In the genomic region with DNA sequence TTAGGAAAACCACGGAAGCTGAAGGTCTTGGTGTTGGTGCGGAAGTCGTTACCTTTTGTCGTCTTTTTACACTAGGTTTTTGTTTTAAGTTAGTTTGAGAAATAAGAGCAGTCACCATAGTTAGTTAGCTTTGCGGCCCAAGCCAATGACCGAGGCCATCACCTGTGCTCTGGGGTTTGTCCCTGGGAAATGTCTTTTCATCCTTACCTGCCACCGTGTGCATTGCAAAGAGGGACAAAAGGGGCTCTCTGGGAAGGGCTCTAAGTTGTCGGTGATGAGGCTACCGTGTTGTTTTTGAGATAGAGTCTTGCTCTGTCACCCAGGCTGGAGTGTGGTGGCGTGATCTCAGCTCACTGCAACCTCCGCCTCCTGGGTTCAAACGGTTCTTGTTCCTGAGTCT, we compare ENCODE assay signal across 14 cellular contexts. TPM values are rescaled to one million over a fixed set of nuclear protein-coding genes. Genes with fewer than 3 reads are reported as not detected.
A peak's percentile ranks its signal among the peaks of the same experiment; 100 is the strongest.
DNase-seq lines count a peak whose midpoint lies in the region; ATAC-seq, FAIRE-seq and TF ChIP-seq lines count a peak whose summit lies in the region.
"Had no signal": no experiment of that assay in that cellular context is flagged by ENCODE, and none has a peak within 500 bp of the region (broad histone marks: within the 10 kb centered on the region; RNA-seq: fewer than 3 reads in every experiment).

No MANE protein-coding gene starts in this region.

- WGBS in sigmoid colon, 2 donors = 97 to 98% methylated on average over 12 of the region's 12 CpGs

- H3K9ac ChIP-seq in HCT116 (ENCODE audit: low read length) (no peak overlapping the region), endothelial cell of umbilical vein (replicated peaks; ENCODE audit: extremely low read depth, insufficient read depth, low read length) (no peak overlapping the region)
- H3K9ac ChIP-seq: BLaER1 had no signal

- no peak for TF ChIP-seq CTCF in activated CD8-positive, alpha-beta T cell treated with anti-CD3 and anti-CD28 coated beads for 36 hours (IDR thresholded peaks at IDR 0.05)
- no peak for TF ChIP-seq CTCF in HCT116 (IDR thresholded peaks at IDR 0.05 in 2 of 3, conservative IDR thresholded peaks at IDR 0.05 in 1 of 3; ENCODE audit: borderline replicate concordance in 1 of 3, insufficient read depth in 1 of 3, low read depth in 2 of 3, low read length in 2 of 3)
- no peak for TF ChIP-seq CTCF in endothelial cell of umbilical vein (IDR thresholded peaks at IDR 0.05; ENCODE audit: extremely low read depth in 1 of 2, insufficient read depth in 1 of 2, low read depth in 1 of 2, low read length in 2 of 2)
- TF ChIP-seq CTCF in sigmoid colon (IDR thresholded peaks at IDR 0.05) = no peak

- no peak overlapping the region for H3K4me3 ChIP-seq in HCT116 (replicated peaks in 1 of 2; ENCODE audit: low read depth in 1 of 2, low read length in 2 of 2)
- no peak overlapping the region for H3K4me3 ChIP-seq in endothelial cell of umbilical vein (replicated peaks in 1 of 3; ENCODE audit: insufficient read depth in 1 of 3, low read depth in 1 of 3, low read length in 3 of 3)
- no peak overlapping the region for H3K4me3 ChIP-seq in sigmoid colon
- no peak overlapping the region for H3K4me3 ChIP-seq in H7 (ENCODE audit: insufficient read depth, low read depth, low read length)
- H3K4me3 ChIP-seq: BLaER1, GM23338, K562 had no signal

- H3K9me3 ChIP-seq in HCT116 (ENCODE audit: control insufficient read depth in 1 of 2, insufficient read depth in 1 of 2, low read depth in 1 of 2, low read length in 2 of 2) = no peaks in the 10 kb centered on the region
- H3K9me3 ChIP-seq in endothelial cell of umbilical vein (replicated peaks; ENCODE audit: control insufficient read depth, insufficient read depth, low read length) = no peaks in the 10 kb centered on the region
- H3K9me3 ChIP-seq in sigmoid colon = no peaks in the 10 kb centered on the region
- H3K9me3 ChIP-seq: BLaER1 had no signal

- no peak for TF ChIP-seq EP300 in sigmoid colon (IDR thresholded peaks at IDR 0.05)

- BruUV-seq in HCT116 (replicated peaks; lab: Mats Ljungman, UMichigan) = TSS peak; percentile 17
- TSS peak; percentile 30 for BruUV-seq in endothelial cell of umbilical vein (replicated peaks; lab: Mats Ljungman, UMichigan)

- intact Hi-C loops in activated CD8-positive, alpha-beta T cell treated with anti-CD3 and anti-CD28 coated beads for 36 hours (cut with micrococcal nuclease) = no loop called here
- intact Hi-C loops in HCT116 (cut with micrococcal nuclease) = loop anchor here (10.0 kb wide), 2 partner anchors 65 to 425 kb away; no protein-coding TSS in a partner anchor
- intact Hi-C loops in endothelial cell of umbilical vein (cut with micrococcal nuclease) = no loop called here
- intact Hi-C loops in sigmoid colon (cut with DNase I) = no loop called here

- H3K4me1 Mint-ChIP-seq in activated CD8-positive, alpha-beta T cell treated with anti-CD3 and anti-CD28 coated beads for 36 hours (ENCODE audit: low read depth) = peaks cover 11% of the 10 kb centered on the region
- peaks cover 20% of the 10 kb centered on the region for H3K4me1 Mint-ChIP-seq in activated CD8-positive, alpha-beta T cell treated with anti-CD3 and anti-CD28 coated beads, Interleukin-2, amount 10 ng/mL, durations not matched to agents 7 days and 5 days (ENCODE audit: low read depth)
- H3K4me1 Mint-ChIP-seq: GM23338 had no signal

- H3K27me3 ChIP-seq in HCT116 (ENCODE audit: insufficient read depth, low read length) (no peaks in the 10 kb centered on the region), endothelial cell of umbilical vein (ENCODE audit: control insufficient read depth in 2 of 2, insufficient read depth in 2 of 2, low read length in 2 of 2) (no peaks in the 10 kb centered on the region), sigmoid colon (no peaks in the 10 kb centered on the region), H7 (ENCODE audit: control insufficient read depth, insufficient read depth, low read length) (no peaks in the 10 kb centered on the region)
- H3K27me3 ChIP-seq: BLaER1 had no signal

- H2AFZ ChIP-seq in HCT116 (ENCODE audit: low read depth, low read length, poor library complexity, severe bottlenecking) = no peak overlapping the region
- H2AFZ ChIP-seq in endothelial cell of umbilical vein (ENCODE audit: low read depth, low read length) = no peak overlapping the region
- H2AFZ ChIP-seq: GM23338 had no signal

- H3K4me1 ChIP-seq in HCT116 (ENCODE audit: control insufficient read depth in 1 of 2, insufficient read depth in 2 of 2, low read length in 2 of 2) (no peaks in the 10 kb centered on the region), endothelial cell of umbilical vein (ENCODE audit: control insufficient read depth, extremely low read depth, insufficient read depth, low read length) (peaks cover 16% of the 10 kb centered on the region), sigmoid colon (peaks cover 0 to 13% (median 5%) of the 10 kb centered on the region in 4 donors)

- H3K27me3 Mint-ChIP-seq in activated CD8-positive, alpha-beta T cell treated with anti-CD3 and anti-CD28 coated beads for 36 hours = no peaks in the 10 kb centered on the region
- no peaks in the 10 kb centered on the region for H3K27me3 Mint-ChIP-seq in activated CD8-positive, alpha-beta T cell treated with anti-CD3 and anti-CD28 coated beads, Interleukin-2, amount 10 ng/mL, durations not matched to agents 7 days and 5 days (ENCODE audit: low read depth)

- H3K27ac ChIP-seq in HCT116 (ENCODE audit: low read depth, low read length) = no peak overlapping the region
- H3K27ac ChIP-seq in endothelial cell of umbilical vein (ENCODE audit: insufficient read depth, low read depth, low read length) = no peak overlapping the region
- H3K27ac ChIP-seq in sigmoid colon = peak overlapping the region in 3 of 4 donors; percentile 69 to 80 (median 75)
- H3K27ac ChIP-seq: 22Rv1, BLaER1 had no signal

- no peak for ATAC-seq in activated CD8-positive, alpha-beta T cell treated with anti-CD3 and anti-CD28 coated beads for 36 hours
- no peak for ATAC-seq in activated CD8-positive, alpha-beta T cell treated with anti-CD3 and anti-CD28 coated beads, Interleukin-2, amount 10 ng/mL, durations not matched to agents 7 days and 5 days
- ATAC-seq in HCT116 (no peak), HG03139 (IDR thresholded peaks at IDR 0.05; ENCODE audit: unreplicated experiment) (no peak)
- ATAC-seq: GM23338, K562 had no signal

- H4K20me1 ChIP-seq in HCT116 (ENCODE audit: insufficient read depth) = no peaks in the 10 kb centered on the region
- H4K20me1 ChIP-seq in endothelial cell of umbilical vein (replicated peaks; ENCODE audit: control insufficient read depth, extremely low read depth, insufficient read depth, low read length) = no peaks in the 10 kb centered on the region

- POLR2A ChIA-PET in activated CD8-positive, alpha-beta T cell treated with anti-CD3 and anti-CD28 coated beads for 36 hours (lab: Charles Lee) = no interaction called here
- POLR2A ChIA-PET in activated CD8-positive, alpha-beta T cell treated with anti-CD3 and anti-CD28 coated beads, Interleukin-2, amount 10 ng/mL, durations not matched to agents 7 days and 5 days (lab: Charles Lee) = no interaction called here
- POLR2A ChIA-PET in HCT116 (lab: Charles Lee) (no interaction called here), endothelial cell of umbilical vein (lab: Charles Lee) (no interaction called here)

- RAD21 ChIA-PET in HCT116 (lab: Charles Lee; ENCODE audit: low non-redundant PET in 1 of 2, low total read pairs in 2 of 2, uncharacterized antibody in 2 of 2, unreplicated experiment in 2 of 2) = no interaction called here

- no peak for FAIRE-seq in endothelial cell of umbilical vein (lab: Jason Lieb, UNC)
- FAIRE-seq: GM12891, K562 had no signal

- CTCF ChIA-PET in activated CD8-positive, alpha-beta T cell treated with anti-CD3 and anti-CD28 coated beads for 36 hours (lab: Charles Lee) = no interaction called here
- CTCF ChIA-PET in activated CD8-positive, alpha-beta T cell treated with anti-CD3 and anti-CD28 coated beads, Interleukin-2, amount 10 ng/mL, durations not matched to agents 7 days and 5 days (lab: Charles Lee) = interaction anchor here (0.8 kb wide), 1 partner anchor 57 kb away, joined by 3 read pairs; the partner anchor contains the start of gene MARF1
- CTCF ChIA-PET in HCT116 (lab: Charles Lee) = no interaction called here
- CTCF ChIA-PET in endothelial cell of umbilical vein (lab: Charles Lee) = no interaction called here

- TF ChIP-seq POLR2A in HCT116 (IDR thresholded peaks at IDR 0.05; ENCODE audit: borderline replicate concordance, extremely low read depth, insufficient read depth, insufficient read length) (no peak), endothelial cell of umbilical vein (IDR thresholded peaks at IDR 0.05; ENCODE audit: low read depth, low read length) (no peak), sigmoid colon (IDR thresholded peaks at IDR 0.05) (no peak)

- no peak for TF ChIP-seq RAD21 in HCT116 (IDR thresholded peaks at IDR 0.05; ENCODE audit: low read depth)

- peak overlapping the region; percentile 20 for H3K27ac Mint-ChIP-seq in activated CD8-positive, alpha-beta T cell treated with anti-CD3 and anti-CD28 coated beads for 36 hours
- no peak overlapping the region for H3K27ac Mint-ChIP-seq in activated CD8-positive, alpha-beta T cell treated with anti-CD3 and anti-CD28 coated beads, Interleukin-2, amount 10 ng/mL, durations not matched to agents 7 days and 5 days
- H3K27ac Mint-ChIP-seq: GM23338 had no signal

- H3K4me3 Mint-ChIP-seq in activated CD8-positive, alpha-beta T cell treated with anti-CD3 and anti-CD28 coated beads for 36 hours = no peak overlapping the region
- H3K4me3 Mint-ChIP-seq in activated CD8-positive, alpha-beta T cell treated with anti-CD3 and anti-CD28 coated beads, Interleukin-2, amount 10 ng/mL, durations not matched to agents 7 days and 5 days = no peak overlapping the region
- H3K4me3 Mint-ChIP-seq: GM23338, H9 had no signal

- H3K36me3 Mint-ChIP-seq in activated CD8-positive, alpha-beta T cell treated with anti-CD3 and anti-CD28 coated beads for 36 hours (ENCODE audit: low read depth) = peaks cover 36% of the 10 kb centered on the region
- H3K36me3 Mint-ChIP-seq in activated CD8-positive, alpha-beta T cell treated with anti-CD3 and anti-CD28 coated beads, Interleukin-2, amount 10 ng/mL, durations not matched to agents 7 days and 5 days (ENCODE audit: low read depth) = peaks cover 63% of the 10 kb centered on the region

- dilution Hi-C loops in endothelial cell of umbilical vein (cut with MboI; ENCODE audit: extremely low pct_ligation_motif_present, low sequenced_read_pairs) = no loop called here

- H3K9me3 Mint-ChIP-seq in activated CD8-positive, alpha-beta T cell treated with anti-CD3 and anti-CD28 coated beads for 36 hours = no peaks in the 10 kb centered on the region
- no peaks in the 10 kb centered on the region for H3K9me3 Mint-ChIP-seq in activated CD8-positive, alpha-beta T cell treated with anti-CD3 and anti-CD28 coated beads, Interleukin-2, amount 10 ng/mL, durations not matched to agents 7 days and 5 days (ENCODE audit: insufficient read depth)
- H3K9me3 Mint-ChIP-seq: GM23338, H9 had no signal

- H3K9me2 ChIP-seq in HCT116 (ENCODE audit: insufficient read depth) = no peaks in the 10 kb centered on the region

- H3K79me2 ChIP-seq in HCT116 (ENCODE audit: insufficient read depth, low read length) = no peaks in the 10 kb centered on the region
- H3K79me2 ChIP-seq in endothelial cell of umbilical vein (ENCODE audit: control insufficient read depth, insufficient read depth, low read length) = no peaks in the 10 kb centered on the region

- H3K9me1 ChIP-seq in endothelial cell of umbilical vein (replicated peaks; ENCODE audit: control insufficient read depth, extremely low read depth, insufficient read depth, low read length) = no peaks in the 10 kb centered on the region

- H3K4me2 ChIP-seq in HCT116 (ENCODE audit: low read length) (no peak overlapping the region), endothelial cell of umbilical vein (ENCODE audit: insufficient read depth, low read length) (no peak overlapping the region)
- H3K4me2 ChIP-seq: BLaER1, GM23338 had no signal

- H3K36me3 ChIP-seq in HCT116 (ENCODE audit: control insufficient read depth in 1 of 2, insufficient read depth in 2 of 2, low read length in 2 of 2) (peaks cover 32 to 56% of the 10 kb centered on the region in 2 experiments), endothelial cell of umbilical vein (ENCODE audit: control insufficient read depth in 2 of 2, extremely low read depth in 1 of 2, insufficient read depth in 2 of 2, low read length in 2 of 2) (peaks cover 24 to 25% of the 10 kb centered on the region in 2 experiments), sigmoid colon (peaks cover 5 to 78% (median 43%) of the 10 kb centered on the region in 4 donors), H7 (replicated peaks; ENCODE audit: control insufficient read depth, insufficient read depth, low read length) (peaks cover 25% of the 10 kb centered on the region)

- no peak for DNase-seq in activated CD8-positive, alpha-beta T cell treated with anti-CD3 and anti-CD28 coated beads for 36 hours
- no peak for DNase-seq in activated CD8-positive, alpha-beta T cell treated with anti-CD3 and anti-CD28 coated beads, Interleukin-2, amount 10 ng/mL, durations not matched to agents 7 days and 5 days
- DNase-seq in HCT116 (ENCODE audit: low read depth, low spot score) = no peak
- no peak for DNase-seq in endothelial cell of umbilical vein (ENCODE audit: low read depth, low spot score)
- no peak for DNase-seq in sigmoid colon
- no peak for DNase-seq in H7
- DNase-seq: DMS 273 treated with DMSO at 0.1 percent for 48 hours, H9 had no signal

RNA-seq across cellular contexts. Expression of gene NDE1, which starts 49.8 kb away (rescaled TPM):
- 100 to 1,000 TPM in 1 of 2 experiments, 10 to 100 TPM in 1; 97.6 to 103 TPM for total RNA-seq in activated CD8-positive, alpha-beta T cell treated with anti-CD3 and anti-CD28 coated beads for 36 hours
- total RNA-seq in activated CD8-positive, alpha-beta T cell treated with anti-CD3 and anti-CD28 coated beads, Interleukin-2, amount 10 ng/mL, durations not matched to agents 7 days and 5 days = 100 to 1,000 TPM; 140 to 141 TPM
- 103 TPM for total RNA-seq in HCT116 (2021; ENCODE audit: unreplicated experiment)
- polyA plus RNA-seq in HCT116 (2012) = 70.0 and 86.2 TPM in 2 replicates
- 89.1 and 90.2 TPM in 2 replicates for total RNA-seq in endothelial cell of umbilical vein
- 26.3 and 28.0 TPM in 2 replicates for polyA plus RNA-seq in endothelial cell of umbilical vein
- polyA plus RNA-seq in endothelial cell of umbilical vein (2011; cell fraction: cytosol; rRNA removed) = 48.8 and 53.7 TPM in 2 replicates
- polyA plus RNA-seq in endothelial cell of umbilical vein (2011; cell fraction: nucleus; rRNA removed) = 39.1 and 46.3 TPM in 2 replicates
- 34.0 and 40.2 TPM in 2 replicates for polyA plus RNA-seq in endothelial cell of umbilical vein (2012)
- 32.1 and 40.4 TPM in 2 replicates for polyA minus RNA-seq in endothelial cell of umbilical vein
- polyA minus RNA-seq in endothelial cell of umbilical vein (2011; cell fraction: cytosol; rRNA and poly(A)+ RNA removed) = 38.9 TPM
- 20.3 and 27.6 TPM in 2 replicates for polyA minus RNA-seq in endothelial cell of umbilical vein (2011; cell fraction: nucleus; rRNA and poly(A)+ RNA removed)
- total RNA-seq in sigmoid colon = 10 to 100 TPM; 27.1 to 86.1 (median 35.3) TPM
- 10 to 100 TPM; 11.3 to 29.3 (median 13.8) TPM for polyA plus RNA-seq in sigmoid colon
- total RNA-seq in H7 (2014; rRNA removed; shearing (Covaris generic)) = 28.7 and 34.5 TPM in 2 replicates

RNA-seq across cellular contexts. Expression of gene MARF1, which starts 56.9 kb away (rescaled TPM):
- total RNA-seq in activated CD8-positive, alpha-beta T cell treated with anti-CD3 and anti-CD28 coated beads for 36 hours = 10 to 100 TPM; 55.7 to 56.0 TPM
- 10 to 100 TPM; 62.7 to 64.5 TPM for total RNA-seq in activated CD8-positive, alpha-beta T cell treated with anti-CD3 and anti-CD28 coated beads, Interleukin-2, amount 10 ng/mL, durations not matched to agents 7 days and 5 days
- total RNA-seq in HCT116 (2021; ENCODE audit: unreplicated experiment) (59.4 TPM), endothelial cell of umbilical vein (54.3 and 58.5 TPM in 2 replicates), sigmoid colon (10 to 100 TPM; 43.8 to 76.7 (median 54.8) TPM)
- 22.0 and 22.9 TPM in 2 replicates for polyA plus RNA-seq in HCT116 (2012)
- polyA plus RNA-seq in endothelial cell of umbilical vein (11.5 and 14.6 TPM in 2 replicates), sigmoid colon (10 to 100 TPM; 13.8 to 25.1 (median 13.9) TPM)
- 13.7 and 14.1 TPM in 2 replicates for polyA plus RNA-seq in endothelial cell of umbilical vein (2011; cell fraction: cytosol; rRNA removed)
- 59.8 and 76.4 TPM in 2 replicates for polyA plus RNA-seq in endothelial cell of umbilical vein (2011; cell fraction: nucleus; rRNA removed)
- polyA plus RNA-seq in endothelial cell of umbilical vein (2012) = 19.2 and 26.2 TPM in 2 replicates
- 64.0 and 70.4 TPM in 2 replicates for polyA minus RNA-seq in endothelial cell of umbilical vein
- 12.7 TPM for polyA minus RNA-seq in endothelial cell of umbilical vein (2011; cell fraction: cytosol; rRNA and poly(A)+ RNA removed)
- 48.0 and 72.1 TPM in 2 replicates for polyA minus RNA-seq in endothelial cell of umbilical vein (2011; cell fraction: nucleus; rRNA and poly(A)+ RNA removed)
- 5.3 and 8.2 TPM in 2 replicates for total RNA-seq in H7 (2014; rRNA removed; shearing (Covaris generic))

Comparison
In these comparisons a context has a peak if more than half of its experiments do, and no peak if none do; other contexts are left out.
1. H3K27ac ChIP-seq: peak in sigmoid colon (3 of 4); none in HCT116 (single experiment) and endothelial cell of umbilical vein (single experiment).